Comparison of ENCODE assay signal across 18 cellular contexts in genomic region chrX:147736045-147736444, GRCh38.
DNase-seq lines count a peak whose midpoint lies in the region; ATAC-seq and TF ChIP-seq lines count a peak whose summit lies in the region.
"Had no signal": no experiment of that assay in that cellular context is flagged by ENCODE, and none has a peak within 500 bp of the region (broad histone marks: within the 10 kb centered on the region; RNA-seq: fewer than 3 reads in every experiment).

No MANE protein-coding gene starts in this region.

- peaks cover 18% of the 10 kb centered on the region for H3K4me1 Mint-ChIP-seq in GM23338

- H3K27ac Mint-ChIP-seq in GM23338 = no peak overlapping the region
- H3K27ac Mint-ChIP-seq: CD4-positive, alpha-beta T cell; IgD-negative memory B cell had no signal

- no peaks in the 10 kb centered on the region for H3K27me3 ChIP-seq in GM23338 (ENCODE audit: insufficient read depth)
- peaks cover 41% of the 10 kb centered on the region for H3K27me3 ChIP-seq in HUES6 (ENCODE audit: control insufficient read depth, insufficient read depth, low read length)

- no peaks in the 10 kb centered on the region; the same call in 2 of the 3 replicates for H3K9me3 Mint-ChIP-seq in GM23338
- H3K9me3 Mint-ChIP-seq: CD4-positive, alpha-beta T cell had no signal

- no peak overlapping the region for H3K27ac ChIP-seq in GM23338 (ENCODE audit: low read depth)
- H3K27ac ChIP-seq in HUES6 (ENCODE audit: low read depth, low read length) = no peak overlapping the region
- H3K27ac ChIP-seq: C4-2B, HL-60 had no signal

- H3K36me3 ChIP-seq in GM23338 (ENCODE audit: insufficient read depth) (no peaks in the 10 kb centered on the region), HUES6 (ENCODE audit: control insufficient read depth, insufficient read depth, low read length) (no peaks in the 10 kb centered on the region)

- H3K4me1 ChIP-seq in GM23338 (ENCODE audit: insufficient read depth) = peaks cover 6% of the 10 kb centered on the region; the same call in 1 of the 2 replicates
- peaks cover 14% of the 10 kb centered on the region for H3K4me1 ChIP-seq in HUES6 (ENCODE audit: control insufficient read depth, insufficient read depth, low read length)
- H3K4me1 ChIP-seq: Caco-2 had no signal

- peak overlapping the region; percentile 52; the same call in 1 of the 2 replicates for H3K4me2 ChIP-seq in GM23338

- no peaks in the 10 kb centered on the region for H3K79me2 ChIP-seq in GM23338 (replicated peaks; ENCODE audit: insufficient read depth)

- DNase-seq in GM23338 (ENCODE audit: low spot score) = peak; percentile 38
- peak; percentile 9 for DNase-seq in iPS-NIHi11 (ENCODE audit: low spot score)
- no peak for DNase-seq in kidney glomerular epithelial cell (lab: John Stamatoyannopoulos, UW)
- DNase-seq in cardiac septum (ENCODE audit: low spot score) = no peak
- DNase-seq in NCI-H2081 treated with DMSO at 0.1 percent for 48 hours (lab: John Stamatoyannopoulos, UW) = no peak
- DNase-seq: AML-193; Caco-2; CD4-positive, alpha-beta T cell; GOT3; HCEC 1CT; Karpas-422; KBM-7 had no signal

- no peaks in the 10 kb centered on the region for H3K36me3 Mint-ChIP-seq in GM23338 (ENCODE audit: low read depth)
- H3K36me3 Mint-ChIP-seq: IgD-negative memory B cell had no signal

- H3K4me3 Mint-ChIP-seq in GM23338 = no peak overlapping the region
- H3K4me3 Mint-ChIP-seq: CD4-positive, alpha-beta T cell had no signal

- no peak overlapping the region for H3K9ac ChIP-seq in HUES6 (ENCODE audit: low read length)

- TF ChIP-seq CTCF in GM23338 (conservative IDR thresholded peaks at IDR 0.05; ENCODE audit: low read depth in 2 of 2) = no peak

- 0 out of 2 replicates have a peak overlapping the region, but pooled peaks have one; percentile 11 for H3K4me3 ChIP-seq in GM23338
- peak overlapping the region; percentile 1; the same call in 1 of the 2 replicates for H3K4me3 ChIP-seq in HUES6 (ENCODE audit: low read depth, low read length)

- no peaks in the 10 kb centered on the region for H3F3A ChIP-seq in GM23338 (replicated peaks; ENCODE audit: low read depth)

- no peaks in the 10 kb centered on the region for H4K20me1 ChIP-seq in GM23338 (replicated peaks; ENCODE audit: insufficient read depth)

- ATAC-seq in GM23338 = peak; percentile 75
- ATAC-seq in GM18909 (IDR thresholded peaks at IDR 0.05; ENCODE audit: poor library complexity, unreplicated experiment) = no peak
- ATAC-seq: HepG2 had no signal

- H2AFZ ChIP-seq in GM23338 = no peak overlapping the region

- intact Hi-C loops in cardiac septum (cut with DNase I) = no loop called here

- no peaks in the 10 kb centered on the region for H3K9me2 ChIP-seq in GM23338 (ENCODE audit: insufficient read depth)

- H3K27me3 Mint-ChIP-seq in GM23338 (ENCODE audit: insufficient read depth, low read depth, poor library complexity) = no peaks in the 10 kb centered on the region
- H3K27me3 Mint-ChIP-seq: CD4-positive, alpha-beta T cell; IgD-negative memory B cell had no signal

- no peaks in the 10 kb centered on the region for H3K9me3 ChIP-seq in HUES6 (ENCODE audit: control insufficient read depth, insufficient read depth, low read depth, low read length)
- H3K9me3 ChIP-seq: Caco-2 had no signal

TF ChIP-seq in GM23338, 12 proteins besides CTCF, POLR2A, EP300 and RAD21:
- TF ChIP-seq NANOG (IDR thresholded peaks at IDR 0.05; ENCODE audit: borderline replicate concordance) = 0 out of 2 replicates have a peak, but pooled peaks have one; percentile 22
- TF ChIP-seq CREB1 (CRISPR knock-in tag; IDR thresholded peaks at IDR 0.05; ENCODE audit: low read depth) = no peak

Comparison
In these comparisons a context has a peak if more than half of its experiments do, and no peak if none do; other contexts are left out.
1. DNase-seq: peak in GM23338 (single experiment) and iPS-NIHi11 (single experiment); none in kidney glomerular epithelial cell (single experiment), cardiac septum (single experiment) and NCI-H2081 treated with DMSO at 0.1 percent for 48 hours (single experiment).